19 cellular contexts compared by ENCODE assay signal in genomic region chr7:41788556-41788955, GRCh38.
DNase-seq lines count a peak whose midpoint lies in the region; ATAC-seq and TF ChIP-seq lines count a peak whose summit lies in the region.
"Had no signal": no experiment of that assay in that cellular context is flagged by ENCODE, and none has a peak within 500 bp of the region (broad histone marks: within the 10 kb centered on the region; RNA-seq: fewer than 3 reads in every experiment).

No MANE protein-coding gene starts in this region.

- peak; percentile 14 for DNase-seq in Caki2 (ENCODE audit: low read depth)
- DNase-seq in M059J (ENCODE audit: low read depth), result peak; percentile 32
- peak; percentile 46 for DNase-seq in epithelial cell of prostate (ENCODE audit: low read depth, low spot score)
- peak; percentile 41 for DNase-seq in osteoblast (ENCODE audit: insufficient read length, low spot score, missing footprints)
- DNase-seq in stimulated activated effector memory CD8-positive, alpha-beta T cell treated with anti-CD3 and anti-CD28 coated beads, Interleukin-12 subunit alpha, Interleukin-12 subunit beta, amount 100 ng/mL, for 72 hours (ENCODE audit: low spot score in 2 of 2), result no peak
- no peak for DNase-seq in NCI-H748 (lab: John Stamatoyannopoulos, UW; ENCODE audit: unreplicated experiment)
- DNase-seq: CD4-positive, alpha-beta memory T cell; KBM-7; MG63; NCI-H1417; NCI-H2029 treated with DMSO at 0.1 percent for 48 hours; NCI-H526; NK-92 treated with Interleukin-12 subunit alpha and Interleukin-12 subunit beta, amount 100 ng/mL, for 24 hours; OCI-M1 had no signal

- H3K9me3 Mint-ChIP-seq in stimulated activated effector memory CD8-positive, alpha-beta T cell treated with anti-CD3 and anti-CD28 coated beads, Interleukin-12 subunit alpha, Interleukin-12 subunit beta, amount 100 ng/mL, for 72 hours, result no peaks in the 10 kb centered on the region
- H3K9me3 Mint-ChIP-seq: GM23338 had no signal

- H3K27me3 ChIP-seq in osteoblast (ENCODE audit: insufficient read depth, low read length), result no peaks in the 10 kb centered on the region
- H3K27me3 ChIP-seq: MG63 had no signal

- in situ Hi-C loops in Caki2 (cut with HindIII; ENCODE audit: low pct_unique_long_range_greater_than_20kb, low sequenced_read_pairs), result no loop called here

- peak overlapping the region; percentile 30 for H3K27ac ChIP-seq in epithelial cell of prostate
- H3K27ac ChIP-seq in osteoblast (ENCODE audit: low read depth, low read length), result no peak overlapping the region
- H3K27ac ChIP-seq: HL-60, SK-N-MC had no signal

- H3K36me3 ChIP-seq in osteoblast (ENCODE audit: insufficient read depth, low read length), result no peaks in the 10 kb centered on the region
- H3K36me3 ChIP-seq: MG63 had no signal

- H3K79me2 ChIP-seq in osteoblast (ENCODE audit: insufficient read depth, low read length), result no peaks in the 10 kb centered on the region

- no peak overlapping the region for H2AFZ ChIP-seq in osteoblast (ENCODE audit: low read length)
- H2AFZ ChIP-seq: GM23338 had no signal

- H3K27ac Mint-ChIP-seq in stimulated activated effector memory CD8-positive, alpha-beta T cell treated with anti-CD3 and anti-CD28 coated beads, Interleukin-12 subunit alpha, Interleukin-12 subunit beta, amount 100 ng/mL, for 72 hours, result no peak overlapping the region
- H3K27ac Mint-ChIP-seq: B cell; CD4-positive, alpha-beta memory T cell; GM23338 had no signal

- H3K4me2 ChIP-seq in osteoblast (ENCODE audit: insufficient read depth, low read length), result no peak overlapping the region
- H3K4me2 ChIP-seq: GM23338 had no signal

- H3K4me3 ChIP-seq in osteoblast (ENCODE audit: insufficient read depth, low read length), result no peak overlapping the region
- H3K4me3 ChIP-seq: GM23338, MG63, SK-N-MC had no signal

- TF ChIP-seq CTCF in osteoblast (IDR thresholded peaks at IDR 0.05; ENCODE audit: extremely low read depth, low read depth, low read length), result no peak

- H3K4me3 Mint-ChIP-seq in stimulated activated effector memory CD8-positive, alpha-beta T cell treated with anti-CD3 and anti-CD28 coated beads, Interleukin-12 subunit alpha, Interleukin-12 subunit beta, amount 100 ng/mL, for 72 hours, result no peak overlapping the region
- H3K4me3 Mint-ChIP-seq: B cell; CD4-positive, alpha-beta memory T cell; GM23338 had no signal

- no peaks in the 10 kb centered on the region for H3K4me1 Mint-ChIP-seq in stimulated activated effector memory CD8-positive, alpha-beta T cell treated with anti-CD3 and anti-CD28 coated beads, Interleukin-12 subunit alpha, Interleukin-12 subunit beta, amount 100 ng/mL, for 72 hours
- H3K4me1 Mint-ChIP-seq: B cell; CD4-positive, alpha-beta memory T cell; GM23338 had no signal

- no peaks in the 10 kb centered on the region for H3K9me3 ChIP-seq in osteoblast (ENCODE audit: low read depth, low read length)

- H3K4me1 ChIP-seq in osteoblast (ENCODE audit: insufficient read depth, low read length), result peaks cover 11% of the 10 kb centered on the region

- H3K36me3 Mint-ChIP-seq in stimulated activated effector memory CD8-positive, alpha-beta T cell treated with anti-CD3 and anti-CD28 coated beads, Interleukin-12 subunit alpha, Interleukin-12 subunit beta, amount 100 ng/mL, for 72 hours, result no peaks in the 10 kb centered on the region
- H3K36me3 Mint-ChIP-seq: CD4-positive, alpha-beta memory T cell had no signal

- no peak for ATAC-seq in HG03521 (IDR thresholded peaks at IDR 0.05; ENCODE audit: unreplicated experiment)
- ATAC-seq in stimulated activated effector memory CD8-positive, alpha-beta T cell treated with anti-CD3 and anti-CD28 coated beads, Interleukin-12 subunit alpha, Interleukin-12 subunit beta, amount 100 ng/mL, for 72 hours, result no peak
- ATAC-seq: GM23338 had no signal

- no peaks in the 10 kb centered on the region for H4K20me1 ChIP-seq in osteoblast (ENCODE audit: insufficient read depth, low read length)

Comparison
In these comparisons a context has a peak if more than half of its experiments do, and no peak if none do; other contexts are left out.
1. DNase-seq: peak in Caki2 (single experiment), M059J (single experiment), epithelial cell of prostate (single experiment) and osteoblast (single experiment); none in stimulated activated effector memory CD8-positive, alpha-beta T cell treated with anti-CD3 and anti-CD28 coated beads, Interleukin-12 subunit alpha, Interleukin-12 subunit beta, amount 100 ng/mL, for 72 hours (0 of 2) and NCI-H748 (single experiment).